ENCODE assay signal across 1 cellular context in genomic region chr5:150449491-150450339, GRCh38.
A peak's percentile ranks its signal among the peaks of the same experiment; 100 is the strongest.
TF ChIP-seq lines count a peak whose summit lies in the region.

RPS14 (minus strand) TSS chr5:150449739; CDS start chr5:150447733, 2,006 bp downstream.

TF ChIP-seq in HepG2, 621 proteins besides CTCF, POLR2A, EP300 and RAD21 (continued from another document and continues in another):
- TF ChIP-seq FOXP4 (CRISPR knock-in tag; IDR thresholded peaks at IDR 0.05) (peak; percentile 72; the same call in 1 of the 2 replicates), ZBTB21 (CRISPR knock-in tag; IDR thresholded peaks at IDR 0.05) (peak; percentile 83), ZNF121 (CRISPR knock-in tag; IDR thresholded peaks at IDR 0.05) (no peak), ZNF143 (CRISPR knock-in tag; IDR thresholded peaks at IDR 0.05) (peak; percentile 49), PATZ1 (CRISPR knock-in tag; IDR thresholded peaks at IDR 0.05) (peak; percentile 54; the same call in 1 of the 2 replicates), ZNF549 (CRISPR knock-in tag; IDR thresholded peaks at IDR 0.05) (no peak), CC2D1A (CRISPR knock-in tag; IDR thresholded peaks at IDR 0.05) (no peak), PRDM15 (CRISPR knock-in tag; IDR thresholded peaks at IDR 0.05) (no peak), ZNF543 (CRISPR knock-in tag; IDR thresholded peaks at IDR 0.05) (peak; percentile 83), ZBTB38 (CRISPR knock-in tag; IDR thresholded peaks at IDR 0.05) (0 out of 2 replicates have a peak, but pooled peaks have one; percentile 64), YY1 (IDR thresholded peaks at IDR 0.05; ENCODE audit: insufficient read depth, insufficient replicate concordance, low read depth, low read length) (peak; percentile 95), ZBTB7B (CRISPR knock-in tag; IDR thresholded peaks at IDR 0.05) (peak; percentile 81), FIP1L1 (IDR thresholded peaks at IDR 0.05; ENCODE audit: borderline replicate concordance, insufficient read depth, low read depth, low read length) (no peak), KDM6A (CRISPR knock-in tag; IDR thresholded peaks at IDR 0.05; ENCODE audit: low read depth) (no peak), ZBTB39 (CRISPR knock-in tag; IDR thresholded peaks at IDR 0.05) (no peak), FOXK2 (IDR thresholded peaks at IDR 0.05) (peak; percentile 91), ZNF7 (CRISPR knock-in tag; IDR thresholded peaks at IDR 0.05) (no peak), ZNF883 (CRISPR knock-in tag; IDR thresholded peaks at IDR 0.05; ENCODE audit: not compliant biosample characterization) (peak; percentile 56), NAIF1 (CRISPR knock-in tag; IDR thresholded peaks at IDR 0.05; ENCODE audit: borderline replicate concordance) (peak; percentile 67; the same call in 1 of the 2 replicates), MAFF (IDR thresholded peaks at IDR 0.05; ENCODE audit: low read depth, low read length) (no peak), ZNF816 (CRISPR knock-in tag; IDR thresholded peaks at IDR 0.05; ENCODE audit: borderline replicate concordance) (no peak), RELA (CRISPR knock-in tag; IDR thresholded peaks at IDR 0.05) (no peak), PHF21A (CRISPR knock-in tag; IDR thresholded peaks at IDR 0.05) (no peak; the same call in none of the 2 replicates), CSRNP2 (CRISPR knock-in tag; conservative IDR thresholded peaks at IDR 0.05; ENCODE audit: low read depth) (no peak), FOXO1 (CRISPR knock-in tag; IDR thresholded peaks at IDR 0.05) (peak; percentile 72), ZBTB46 (CRISPR knock-in tag; IDR thresholded peaks at IDR 0.05; ENCODE audit: borderline replicate concordance) (no peak; the same call in 1 of the 2 replicates), TRIM24 (CRISPR knock-in tag; IDR thresholded peaks at IDR 0.05) (no peak), ZNF335 (CRISPR knock-in tag; IDR thresholded peaks at IDR 0.05) (peak; percentile 77; the same call in 1 of the 2 replicates), RXRA (CRISPR knock-in tag; IDR thresholded peaks at IDR 0.05) (peak; percentile 77), ZNF414 (CRISPR knock-in tag; IDR thresholded peaks at IDR 0.05) (peak; percentile 44), KMT2A (CRISPR knock-in tag; IDR thresholded peaks at IDR 0.05) (no peak; the same call in 1 of the 2 replicates), CCDC6 (CRISPR knock-in tag; IDR thresholded peaks at IDR 0.05) (no peak), GFI1 (CRISPR knock-in tag; IDR thresholded peaks at IDR 0.05; ENCODE audit: borderline replicate concordance) (no peak; the same call in 1 of the 2 replicates), ZNF580 (CRISPR knock-in tag; IDR thresholded peaks at IDR 0.05; ENCODE audit: borderline replicate concordance, low read depth) (no peak; the same call in 1 of the 2 replicates), MAX (IDR thresholded peaks at IDR 0.05) (peak; percentile 92), MYC (CRISPR knock-in tag; IDR thresholded peaks at IDR 0.05; ENCODE audit: borderline replicate concordance) (peak; percentile 98), PAF1 (CRISPR knock-in tag; IDR thresholded peaks at IDR 0.05) (no peak), THAP9 (CRISPR knock-in tag; IDR thresholded peaks at IDR 0.05; ENCODE audit: borderline replicate concordance) (peak; percentile 99), IRF2 (CRISPR knock-in tag; IDR thresholded peaks at IDR 0.05) (peak; percentile 82), ZNF839 (CRISPR knock-in tag; IDR thresholded peaks at IDR 0.05; ENCODE audit: borderline replicate concordance) (peak; percentile 94; the same call in 1 of the 2 replicates), LBX2 (CRISPR knock-in tag; IDR thresholded peaks at IDR 0.05; ENCODE audit: borderline replicate concordance) (0 out of 2 replicates have a peak, but pooled peaks have one; percentile 33), ZNF792 (CRISPR knock-in tag; IDR thresholded peaks at IDR 0.05) (no peak; the same call in 1 of the 2 replicates), FOXA1 (IDR thresholded peaks at IDR 0.05) (no peak), FOXA1 (CRISPR knock-in tag; IDR thresholded peaks at IDR 0.05) (peak; percentile 45), GATAD2A (CRISPR knock-in tag; IDR thresholded peaks at IDR 0.05) (peak; percentile 52), ZNF878 (CRISPR knock-in tag; IDR thresholded peaks at IDR 0.05) (no peak), MIER3 (CRISPR knock-in tag; IDR thresholded peaks at IDR 0.05; ENCODE audit: borderline replicate concordance) (0 out of 2 replicates have a peak, but pooled peaks have one; percentile 29), MTF1 (CRISPR knock-in tag; IDR thresholded peaks at IDR 0.05) (0 out of 2 replicates have a peak, but pooled peaks have one; percentile 74)
